Comparison of ENCODE assay signal across 27 cellular contexts in the genomic region with DNA sequence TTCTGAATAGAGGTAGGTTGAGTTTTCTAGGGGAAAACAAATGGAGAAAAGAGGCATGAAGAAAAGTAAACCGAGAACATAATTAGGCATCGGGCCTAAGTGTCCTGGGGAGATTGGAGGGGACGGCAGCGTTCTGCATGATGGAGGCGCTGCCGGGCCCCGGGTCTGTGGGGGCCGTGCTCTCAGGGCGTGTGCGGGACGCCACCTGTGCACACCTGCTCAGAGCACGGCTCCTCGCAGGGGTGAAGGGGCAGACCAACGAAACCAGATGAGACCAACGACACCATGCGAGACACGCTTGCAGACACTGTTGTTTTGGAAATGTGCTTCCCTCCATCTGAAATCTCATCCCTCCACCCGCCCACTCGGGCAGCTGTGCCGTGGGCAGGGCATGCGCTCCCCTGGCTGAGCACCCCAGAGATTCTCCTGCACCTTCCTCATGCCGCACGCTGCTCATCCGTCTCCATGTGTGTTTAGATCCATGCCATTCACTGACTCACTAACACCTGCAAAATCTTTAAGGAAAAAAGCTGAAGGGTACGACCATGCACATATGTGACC. TPM values are rescaled to one million over a fixed set of nuclear protein-coding genes. Genes with fewer than 3 reads are reported as not detected.
A peak's percentile ranks its signal among the peaks of the same experiment; 100 is the strongest.
DNase-seq lines count a peak whose midpoint lies in the region; ATAC-seq, FAIRE-seq and TF ChIP-seq lines count a peak whose summit lies in the region.
"Had no signal": no experiment of that assay in that cellular context is flagged by ENCODE, and none has a peak within 500 bp of the region (broad histone marks: within the 10 kb centered on the region; RNA-seq: fewer than 3 reads in every experiment).

No MANE protein-coding gene starts in this region.

- no peak overlapping the region for H3K27ac ChIP-seq in OCI-LY7 (ENCODE audit: low read depth, low read length, poor library complexity, severe bottlenecking)
- H3K27ac ChIP-seq: BLaER1 treated with 17β-estradiol and CSF1 and Interleukin-3, amounts not matched to agents 10 nM and 100 nM; body of pancreas; neural progenitor cell; prostate gland; thyroid gland had no signal

- H3K27ac Mint-ChIP-seq in effector memory CD8-positive, alpha-beta T cell, result peak overlapping the region; percentile 21 to 38
- H3K27ac Mint-ChIP-seq: activated CD8-positive, alpha-beta memory T cell treated with anti-CD3 and anti-CD28 coated beads, Interleukin-2, amount 10 ng/mL, durations not matched to agents 7 days and 5 days; activated T-cell treated with anti-CD3 and anti-CD28 coated beads, Interleukin-2, amount 50 U/mL, for 72 hours; neural progenitor cell had no signal

- CTCF ChIA-PET in OCI-LY7 (lab: Charles Lee; ENCODE audit: unreplicated experiment), result no interaction called here

- no peaks in the 10 kb centered on the region for H3K9me3 Mint-ChIP-seq in effector memory CD8-positive, alpha-beta T cell
- H3K9me3 Mint-ChIP-seq: activated T-cell treated with anti-CD3 and anti-CD28 coated beads, Interleukin-2, amount 50 U/mL, for 72 hours; neural progenitor cell had no signal

- no peak for ATAC-seq in effector memory CD8-positive, alpha-beta T cell (replicated peaks)
- ATAC-seq: activated CD8-positive, alpha-beta memory T cell treated with anti-CD3 and anti-CD28 coated beads, Interleukin-2, amount 10 ng/mL, durations not matched to agents 7 days and 5 days; activated T-cell treated with anti-CD3 and anti-CD28 coated beads, Interleukin-2, amount 50 U/mL, for 72 hours; body of pancreas; left cardiac atrium; sciatic nerve had no signal

- no peaks in the 10 kb centered on the region for H3K79me2 ChIP-seq in OCI-LY7 (ENCODE audit: insufficient read depth, low read depth, low read length)

- no peak overlapping the region for H3K4me2 ChIP-seq in OCI-LY7 (ENCODE audit: low read length)
- H3K4me2 ChIP-seq: neural progenitor cell had no signal

- TSS peak; percentile 63 for BruUV-seq in OCI-LY7 (replicated peaks; lab: Mats Ljungman, UMichigan)

- no peak overlapping the region for H2AFZ ChIP-seq in OCI-LY7 (ENCODE audit: low read length)
- H2AFZ ChIP-seq: neural progenitor cell had no signal

- H3K4me3 ChIP-seq in OCI-LY7 (ENCODE audit: low read depth, low read length, poor library complexity, severe bottlenecking), result no peak overlapping the region
- H3K4me3 ChIP-seq: BLaER1 treated with 17β-estradiol and CSF1 and Interleukin-3, amounts not matched to agents 10 nM and 100 nM; body of pancreas; neural progenitor cell; prostate gland; thyroid gland had no signal

- H3K27me3 Mint-ChIP-seq in effector memory CD8-positive, alpha-beta T cell, result no peaks in the 10 kb centered on the region

- TF ChIP-seq POLR2A in GM12891 (IDR thresholded peaks at IDR 0.05; ENCODE audit: low read depth, low read length), result no peak

- no peaks in the 10 kb centered on the region for H3K9me2 ChIP-seq in OCI-LY7 (ENCODE audit: insufficient read depth, low read length)

- DNase-seq in GM12891 (ENCODE audit: insufficient read length, low spot score), result no peak
- DNase-seq in OCI-LY7 (ENCODE audit: low spot score), result no peak
- DNase-seq in effector memory CD8-positive, alpha-beta T cell, result no peak
- DNase-seq in posterior cingulate gyrus, result peak in 8 of 10 donors; percentile 43 to 94 (median 62)
- no peak for DNase-seq in ecto neural progenitor cell (ENCODE audit: low spot score)
- no peak for DNase-seq in AG08395 (ENCODE audit: low spot score)
- DNase-seq in NCI-H146 treated with DMSO at 0.1 percent for 48 hours (lab: John Stamatoyannopoulos, UW; ENCODE audit: unreplicated experiment), result no peak
- DNase-seq: activated CD4-positive, CD25-positive, alpha-beta regulatory T cell; activated CD8-positive, alpha-beta memory T cell treated with anti-CD3 and anti-CD28 coated beads, Interleukin-2, amount 10 ng/mL, durations not matched to agents 7 days and 5 days; activated T-cell treated with anti-CD3 and anti-CD28 coated beads, Interleukin-2, amount 50 U/mL, for 72 hours; body of pancreas; DMS53; effector CD4-positive, alpha-beta T cell; GOT3; hypothalamus; left cardiac atrium; NCI-H1092; NCI-H187; NCI-H2171; NCI-H82; stimulated activated CD8-positive, alpha-beta memory T cell treated with anti-CD3 and anti-CD28 coated beads, Interleukin-4, amount 100 ng/mL, for 48 hours; thyroid gland had no signal

- POLR2A ChIA-PET in OCI-LY7 (lab: Charles Lee), result interaction anchor here (0.7 kb wide), 1 partner anchor 61 kb away, joined by 7 read pairs; no protein-coding TSS in a partner anchor

- H3K9me3 ChIP-seq in OCI-LY7 (ENCODE audit: low read length), result no peaks in the 10 kb centered on the region
- H3K9me3 ChIP-seq: BLaER1 treated with 17β-estradiol and CSF1 and Interleukin-3, amounts not matched to agents 10 nM and 100 nM; body of pancreas; prostate gland; thyroid gland had no signal

- H4K20me1 ChIP-seq in OCI-LY7 (ENCODE audit: insufficient read depth, low read length), result no peaks in the 10 kb centered on the region

- FAIRE-seq in GM12891 (lab: Jason Lieb, UNC), result no peak
- FAIRE-seq: G401.6 had no signal

- no peak for TF ChIP-seq CTCF in OCI-LY7 (conservative IDR thresholded peaks at IDR 0.05; ENCODE audit: low read length)

- no peak overlapping the region for H3K4me3 Mint-ChIP-seq in effector memory CD8-positive, alpha-beta T cell
- H3K4me3 Mint-ChIP-seq: activated CD8-positive, alpha-beta memory T cell treated with anti-CD3 and anti-CD28 coated beads, Interleukin-2, amount 10 ng/mL, durations not matched to agents 7 days and 5 days; activated T-cell treated with anti-CD3 and anti-CD28 coated beads, Interleukin-2, amount 50 U/mL, for 72 hours; neural progenitor cell had no signal

- H3K36me3 Mint-ChIP-seq in effector memory CD8-positive, alpha-beta T cell (ENCODE audit: insufficient read depth), result peaks cover 13% of the 10 kb centered on the region
- H3K36me3 Mint-ChIP-seq: activated CD8-positive, alpha-beta memory T cell treated with anti-CD3 and anti-CD28 coated beads, Interleukin-2, amount 10 ng/mL, durations not matched to agents 7 days and 5 days had no signal

- H3K4me1 Mint-ChIP-seq in effector memory CD8-positive, alpha-beta T cell (ENCODE audit: low read depth in 2 of 2), result peaks cover 7 to 13% of the 10 kb centered on the region in 2 donors

- H3K36me3 ChIP-seq in OCI-LY7 (ENCODE audit: insufficient read depth, low read length), result no peaks in the 10 kb centered on the region
- H3K36me3 ChIP-seq: neural progenitor cell had no signal

- intact Hi-C loops in OCI-LY7 (cut with micrococcal nuclease; ENCODE audit: unreplicated experiment), result no loop called here
- intact Hi-C loops in posterior cingulate gyrus (cut with DNase I), result no loop called here

- no peaks in the 10 kb centered on the region for H3K4me1 ChIP-seq in OCI-LY7 (ENCODE audit: insufficient read depth, low read length, poor library complexity, severe bottlenecking)
- H3K4me1 ChIP-seq: body of pancreas, prostate gland had no signal

TF ChIP-seq in GM12891, 5 proteins besides CTCF, POLR2A, EP300 and RAD21:
- TF ChIP-seq TAF1 (IDR thresholded peaks at IDR 0.05; ENCODE audit: low read depth, low read length) (no peak), POLR2AphosphoS5 (IDR thresholded peaks at IDR 0.05; ENCODE audit: low read depth, low read length) (peak; percentile 36; the same call in 1 of the 2 replicates), PAX5 (IDR thresholded peaks at IDR 0.05; ENCODE audit: insufficient read depth, low read length, severe bottlenecking) (no peak), SPI1 (IDR thresholded peaks at IDR 0.05; ENCODE audit: low read depth, low read length) (no peak)
TF ChIP-seq in GM12891: peak in this region for 1.

RNA-seq across cellular contexts. Expression of gene TRAPPC10, which starts 28.2 kb away (rescaled TPM):
- 14.0 TPM for polyA plus RNA-seq in GM12891 (2012; ENCODE audit: low read depth, missing spikeins)
- 29.9 and 37.4 TPM in 2 replicates for total RNA-seq in OCI-LY7 (2014; rRNA removed; shearing (Covaris generic))
- total RNA-seq in OCI-LY7 (2022), result 54.7 and 62.5 TPM in 2 replicates

Comparison
In these comparisons a context has a peak if more than half of its experiments do, and no peak if none do; other contexts are left out.
1. DNase-seq: peak in posterior cingulate gyrus (8 of 10); none in GM12891 (single experiment), OCI-LY7 (single experiment), effector memory CD8-positive, alpha-beta T cell (0 of 3), ecto neural progenitor cell (single experiment), AG08395 (single experiment) and NCI-H146 treated with DMSO at 0.1 percent for 48 hours (single experiment).